In genomic region chr21:42865361-42866160, GRCh38 we compare ENCODE assay signal across 14 cellular contexts. TPM values are rescaled to one million over a fixed set of nuclear protein-coding genes. Genes with fewer than 3 reads are reported as not detected.
DNase-seq lines count a peak whose midpoint lies in the region; TF ChIP-seq lines count a peak whose summit lies in the region.
"Had no signal": no experiment of that assay in that cellular context is flagged by ENCODE, and none has a peak within 500 bp of the region (broad histone marks: within the 10 kb centered on the region; RNA-seq: fewer than 3 reads in every experiment).

No MANE protein-coding gene starts in this region.

- H3K4me2 ChIP-seq in BLaER1 (peak overlapping the region; percentile 92), neural progenitor cell (no peak overlapping the region)
- H3K4me2 ChIP-seq: hepatocyte had no signal

- H3K4me1 Mint-ChIP-seq in neural progenitor cell, result no peaks in the 10 kb centered on the region
- peaks cover 3% of the 10 kb centered on the region for H3K4me1 Mint-ChIP-seq in activated T-helper 2 cell treated with anti-CD3 and anti-CD28 coated beads, Interferon-gamma antibody, Interleukin-2, Interleukin-4, amounts not matched to agents 10 μg/mL and 5 μg/mL and 100 μg/mL, durations not matched to agents 14 hours and 24 hours and 36 hours (ENCODE audit: low read depth)

- H3K9me3 ChIP-seq in BLaER1, result no peaks in the 10 kb centered on the region
- H3K9me3 ChIP-seq in neural progenitor cell (ENCODE audit: low read depth), result no peaks in the 10 kb centered on the region

- peak overlapping the region; percentile 46; the same call in 1 of the 2 replicates for H3K4me3 ChIP-seq in BLaER1
- H3K4me3 ChIP-seq in neural progenitor cell, result no peak overlapping the region
- no peak overlapping the region for H3K4me3 ChIP-seq in coronary artery
- H3K4me3 ChIP-seq: hepatocyte had no signal

- H3K27ac ChIP-seq in BLaER1, result peak overlapping the region; percentile 73
- H3K27ac ChIP-seq in neural progenitor cell, result no peak overlapping the region
- peak overlapping the region in 1 of 2 donors; percentile 41 for H3K27ac ChIP-seq in coronary artery
- H3K27ac ChIP-seq: hepatocyte, HL-60 had no signal

- peaks cover 88% of the 10 kb centered on the region for H4K20me1 ChIP-seq in BLaER1
- peaks cover 28% of the 10 kb centered on the region for H4K20me1 ChIP-seq in neural progenitor cell (ENCODE audit: low read depth)

- H3K79me2 ChIP-seq in neural progenitor cell (ENCODE audit: low read depth), result peaks cover 54% of the 10 kb centered on the region

- H3K36me3 ChIP-seq in BLaER1 (peaks cover 82% of the 10 kb centered on the region), neural progenitor cell (no peaks in the 10 kb centered on the region)

- H3K4me1 ChIP-seq in BLaER1 (peaks cover 54% of the 10 kb centered on the region), neural progenitor cell (no peaks in the 10 kb centered on the region)

- H3K9ac ChIP-seq in BLaER1 (peak overlapping the region; percentile 53), neural progenitor cell (no peak overlapping the region)

- no peaks in the 10 kb centered on the region for H3F3A ChIP-seq in neural progenitor cell (ENCODE audit: low read depth)

- H3K27me3 Mint-ChIP-seq in neural progenitor cell (ENCODE audit: insufficient read depth, low read depth), result peaks cover 2% of the 10 kb centered on the region
- no peaks in the 10 kb centered on the region for H3K27me3 Mint-ChIP-seq in activated T-helper 2 cell treated with anti-CD3 and anti-CD28 coated beads, Interferon-gamma antibody, Interleukin-2, Interleukin-4, amounts not matched to agents 10 μg/mL and 5 μg/mL and 100 μg/mL, durations not matched to agents 14 hours and 24 hours and 36 hours (ENCODE audit: low read depth)

- H3K27ac Mint-ChIP-seq in neural progenitor cell, result peak overlapping the region; percentile 91
- H3K27ac Mint-ChIP-seq in activated T-helper 2 cell treated with anti-CD3 and anti-CD28 coated beads, Interferon-gamma antibody, Interleukin-2, Interleukin-4, amounts not matched to agents 10 μg/mL and 5 μg/mL and 100 μg/mL, durations not matched to agents 14 hours and 24 hours and 36 hours, result no peak overlapping the region

- H2AFZ ChIP-seq in neural progenitor cell (replicated peaks), result no peak overlapping the region
- H2AFZ ChIP-seq: hepatocyte had no signal

- H3K9me3 Mint-ChIP-seq in neural progenitor cell, result no peaks in the 10 kb centered on the region
- no peaks in the 10 kb centered on the region for H3K9me3 Mint-ChIP-seq in activated T-helper 2 cell treated with anti-CD3 and anti-CD28 coated beads, Interferon-gamma antibody, Interleukin-2, Interleukin-4, amounts not matched to agents 10 μg/mL and 5 μg/mL and 100 μg/mL, durations not matched to agents 14 hours and 24 hours and 36 hours

- intact Hi-C loops in activated T-helper 2 cell treated with anti-CD3 and anti-CD28 coated beads, Interferon-gamma antibody, Interleukin-2, Interleukin-4, amounts not matched to agents 10 μg/mL and 5 μg/mL and 100 μg/mL, durations not matched to agents 14 hours and 24 hours and 36 hours (cut with micrococcal nuclease), result no loop called here

- no peak overlapping the region for H3K4me3 Mint-ChIP-seq in neural progenitor cell
- H3K4me3 Mint-ChIP-seq in activated T-helper 2 cell treated with anti-CD3 and anti-CD28 coated beads, Interferon-gamma antibody, Interleukin-2, Interleukin-4, amounts not matched to agents 10 μg/mL and 5 μg/mL and 100 μg/mL, durations not matched to agents 14 hours and 24 hours and 36 hours (ENCODE audit: low read depth), result no peak overlapping the region

- DNase-seq in NCI-H2081 (lab: John Stamatoyannopoulos, UW), result peak; percentile 54 to 82
- DNase-seq in fibroblast of gingiva (ENCODE audit: low read depth), result peak; percentile 16
- no peak for DNase-seq in neural progenitor cell (ENCODE audit: low spot score)
- DNase-seq in NCI-H82 treated with DMSO at 0.1 percent for 48 hours (lab: John Stamatoyannopoulos, UW; ENCODE audit: unreplicated experiment), result no peak
- DNase-seq in activated T-helper 2 cell treated with anti-CD3 and anti-CD28 coated beads, Interferon-gamma antibody, Interleukin-2, Interleukin-4, amounts not matched to agents 10 μg/mL and 5 μg/mL and 100 μg/mL, durations not matched to agents 14 hours and 24 hours and 36 hours (ENCODE audit: low spot score), result no peak
- DNase-seq in coronary artery (ENCODE audit: low spot score), result no peak
- DNase-seq in cerebellar nuclear complex (lab: John Stamatoyannopoulos, UW), result no peak
- DNase-seq: activated effector memory CD4-positive, alpha-beta T cell treated with Interleukin-2 at 50 U/mL for 16 hours; cortex of kidney; NCI-H1048; stimulated activated CD4-positive, alpha-beta T cell treated with anti-CD3 and anti-CD28 coated beads, Interleukin-2, amount 100 ng/mL, for 24 hours had no signal

- H3K27me3 ChIP-seq in BLaER1 (no peaks in the 10 kb centered on the region), neural progenitor cell (no peaks in the 10 kb centered on the region)
- H3K27me3 ChIP-seq: hepatocyte had no signal

- TF ChIP-seq CTCF in neural progenitor cell (IDR thresholded peaks at IDR 0.05) (no peak), coronary artery (IDR thresholded peaks at IDR 0.05) (no peak)

- peaks cover 12% of the 10 kb centered on the region for H3K36me3 Mint-ChIP-seq in neural progenitor cell
- peaks cover 74% of the 10 kb centered on the region for H3K36me3 Mint-ChIP-seq in activated T-helper 2 cell treated with anti-CD3 and anti-CD28 coated beads, Interferon-gamma antibody, Interleukin-2, Interleukin-4, amounts not matched to agents 10 μg/mL and 5 μg/mL and 100 μg/mL, durations not matched to agents 14 hours and 24 hours and 36 hours (ENCODE audit: low read depth)

RNA-seq across cellular contexts. Expression of gene WDR4, which starts 13.8 kb away (rescaled TPM):
- 5.7 and 14.6 TPM in 2 replicates for total RNA-seq in neural progenitor cell (ENCODE audit: low replicate concordance)
- 62.2 and 65.6 TPM in 2 replicates for total RNA-seq in activated T-helper 2 cell treated with anti-CD3 and anti-CD28 coated beads, Interferon-gamma antibody, Interleukin-2, Interleukin-4, amounts not matched to agents 10 μg/mL and 5 μg/mL and 100 μg/mL, durations not matched to agents 14 hours and 24 hours and 36 hours

RNA-seq across cellular contexts. Expression of gene NDUFV3, which starts 27.5 kb away (rescaled TPM):
- 16.7 and 24.4 TPM in 2 replicates for total RNA-seq in neural progenitor cell (ENCODE audit: low replicate concordance)
- total RNA-seq in activated T-helper 2 cell treated with anti-CD3 and anti-CD28 coated beads, Interferon-gamma antibody, Interleukin-2, Interleukin-4, amounts not matched to agents 10 μg/mL and 5 μg/mL and 100 μg/mL, durations not matched to agents 14 hours and 24 hours and 36 hours, result 39.6 and 45.9 TPM in 2 replicates

RNA-seq across cellular contexts. Expression of gene ERVH48-1, which starts 59.9 kb away (rescaled TPM):
- total RNA-seq in neural progenitor cell (ENCODE audit: low replicate concordance), result 0.19 TPM in 1 of 2 replicates, not detected in the other
- total RNA-seq in activated T-helper 2 cell treated with anti-CD3 and anti-CD28 coated beads, Interferon-gamma antibody, Interleukin-2, Interleukin-4, amounts not matched to agents 10 μg/mL and 5 μg/mL and 100 μg/mL, durations not matched to agents 14 hours and 24 hours and 36 hours, result 0.21 and 0.30 TPM in 2 replicates

Comparison
In these comparisons a context has a peak if more than half of its experiments do, and no peak if none do; other contexts are left out.
1. DNase-seq: peak in NCI-H2081 (2 of 2) and fibroblast of gingiva (single experiment); none in neural progenitor cell (single experiment), NCI-H82 treated with DMSO at 0.1 percent for 48 hours (single experiment), activated T-helper 2 cell treated with anti-CD3 and anti-CD28 coated beads, Interferon-gamma antibody, Interleukin-2, Interleukin-4, amounts not matched to agents 10 μg/mL and 5 μg/mL and 100 μg/mL, durations not matched to agents 14 hours and 24 hours and 36 hours (single experiment), coronary artery (single experiment) and cerebellar nuclear complex (0 of 2).